ENCODE assay signal across 16 cellular contexts in genomic region chr9:94905606-94906005, GRCh38.
DNase-seq lines count a peak whose midpoint lies in the region; ATAC-seq and TF ChIP-seq lines count a peak whose summit lies in the region.
"Had no signal": no experiment of that assay in that cellular context is flagged by ENCODE, and none has a peak within 500 bp of the region (broad histone marks: within the 10 kb centered on the region; RNA-seq: fewer than 3 reads in every experiment).

No MANE protein-coding gene starts in this region.

- no TSS peak for BruUV-seq in IMR-90 (replicated peaks; lab: Mats Ljungman, UMichigan)

- peaks cover 0 to 25% of the 10 kb centered on the region in 2 experiments; a peak in 2 of 4 replicates for H3K79me1 ChIP-seq in IMR-90 (ENCODE audit: low read depth in 1 of 2, low read length in 2 of 2)

- H2BK5ac ChIP-seq in IMR-90 (ENCODE audit: low read depth, low read length, poor library complexity, severe bottlenecking), result no peak overlapping the region

- no peak overlapping the region for H4K5ac ChIP-seq in IMR-90 (ENCODE audit: low read depth, low read length)

- TF ChIP-seq RAD21 in IMR-90 (IDR thresholded peaks at IDR 0.05; ENCODE audit: low read length), result no peak

- H3K27ac ChIP-seq in IMR-90 (ENCODE audit: insufficient read depth, low read length) (no peak overlapping the region), dorsolateral prefrontal cortex (peak overlapping the region; percentile 45 to 100 (median 93))
- H3K27ac ChIP-seq: SK-N-MC had no signal

- no peak for ATAC-seq in IMR-90 (ENCODE audit: low read depth)
- ATAC-seq: PC-3 had no signal

- peak overlapping the region; percentile 26; the same call in 1 of the 2 replicates for H3K18ac ChIP-seq in IMR-90 (ENCODE audit: low read depth, low read length)

- no peak for TF ChIP-seq POLR2A in IMR-90 (IDR thresholded peaks at IDR 0.05; ENCODE audit: low read depth, low read length)

- peak overlapping the region; percentile 81; the same call in 1 of the 2 replicates for H2AK5ac ChIP-seq in IMR-90 (ENCODE audit: low read depth, low read length)

- no CpG with 5 or more reads among the region's 2 CpGs for WGBS in IMR-90 (ENCODE audit: extremely low coverage in 2 of 2, insufficient read length in 1 of 2), 2 experiments

- H3K4me1 ChIP-seq in BE2C, result peaks cover 51% of the 10 kb centered on the region
- H3K4me1 ChIP-seq in IMR-90 (ENCODE audit: control insufficient read depth, insufficient read depth, low read length), result peaks cover 16% of the 10 kb centered on the region

- POLR2A ChIA-PET in IMR-90 (lab: Charles Lee; ENCODE audit: unreplicated experiment), result no interaction called here

- intact Hi-C loops in IMR-90 (cut with micrococcal nuclease), result no loop called here
- intact Hi-C loops in dorsolateral prefrontal cortex (cut with DNase I), result loop anchor here in 1 of 2 donors (5.0 kb wide), 1 partner anchor 222 kb away; no protein-coding TSS in a partner anchor

- peaks cover 19% of the 10 kb centered on the region; the same call in 1 of the 2 replicates for H3K9me1 ChIP-seq in IMR-90 (ENCODE audit: insufficient read depth, low read length)

- no peaks in the 10 kb centered on the region for H3K9me3 ChIP-seq in BE2C
- no peaks in the 10 kb centered on the region for H3K9me3 ChIP-seq in IMR-90 (ENCODE audit: control insufficient read depth, insufficient read depth, low read length)

- dilution Hi-C loops in IMR-90 (cut with HindIII; ENCODE audit: low sequenced_read_pairs, unreplicated experiment), result no loop called here

- H2BK120ac ChIP-seq in IMR-90 (ENCODE audit: low read depth, low read length), result no peak overlapping the region

- no peak for TF ChIP-seq CTCF in BE2C (IDR thresholded peaks at IDR 0.05; ENCODE audit: low read depth, low read length)
- TF ChIP-seq CTCF in IMR-90 (conservative IDR thresholded peaks at IDR 0.05; ENCODE audit: low read depth, low read length), result no peak
- no peak for TF ChIP-seq CTCF in dorsolateral prefrontal cortex (IDR thresholded peaks at IDR 0.05 in 54 of 56, conservative IDR thresholded peaks at IDR 0.05 in 2 of 56; ENCODE audit: low read depth in 1 of 56, partially characterized antibody in 56 of 56)

- H4K8ac ChIP-seq in IMR-90 (ENCODE audit: low read depth in 2 of 2, low read length in 2 of 2), result 0 out of 4 replicates have a peak overlapping the region, but pooled peaks of 1 of the 2 experiments have one; percentile 13

- 0 out of 2 replicates have a peak overlapping the region, but pooled peaks have one; percentile 17 for H3K23ac ChIP-seq in IMR-90 (ENCODE audit: low read depth, low read length)

- H3K36me3 ChIP-seq in BE2C (no peaks in the 10 kb centered on the region), IMR-90 (ENCODE audit: control insufficient read depth, insufficient read depth, low read length) (no peaks in the 10 kb centered on the region)

- H2AFZ ChIP-seq in IMR-90 (replicated peaks; ENCODE audit: low read length, poor library complexity), result no peak overlapping the region

- H3K4ac ChIP-seq in IMR-90 (ENCODE audit: low read depth, low read length), result peak overlapping the region; percentile 25; the same call in 1 of the 2 replicates

- DNase-seq in BE2C (peak; percentile 41), IMR-90 (no peak), dorsolateral prefrontal cortex (no peak), pons (ENCODE audit: low spot score) (peak; percentile 75), HK-2 (ENCODE audit: unreplicated experiment) (no peak), AG20443 (ENCODE audit: low spot score) (no peak), anterior cingulate cortex (lab: John Stamatoyannopoulos, UW) (no peak)
- DNase-seq: CD8-positive, alpha-beta memory T cell; DMS153; EL; MV-4-11; NCI-H1417 treated with DMSO at 0.1 percent for 48 hours; NCI-H2081; NCI-H226; PC-3 had no signal

- no peaks in the 10 kb centered on the region for H4K20me1 ChIP-seq in IMR-90 (ENCODE audit: insufficient read depth, low read length)

- H2BK15ac ChIP-seq in IMR-90 (ENCODE audit: low read depth, low read length), result no peak overlapping the region

- H3K9ac ChIP-seq in IMR-90 (ENCODE audit: low read depth, low read length), result no peak overlapping the region

- H3K27me3 ChIP-seq in BE2C (no peaks in the 10 kb centered on the region), IMR-90 (ENCODE audit: control insufficient read depth, insufficient read depth, low read length) (no peaks in the 10 kb centered on the region), dorsolateral prefrontal cortex (no peaks in the 10 kb centered on the region)

- CTCF ChIA-PET in IMR-90 (lab: Yijun Ruan, JAX), result interaction anchor here (0.6 to 1.1 kb wide), 2 partner anchors 9 to 26 kb away, joined by 3 to 7 read pairs; no protein-coding TSS in a partner anchor

- in situ Hi-C loops in IMR-90 (cut with MboI; ENCODE audit: low sequenced_read_pairs), result no loop called here

- 0 out of 2 replicates have a peak overlapping the region, but pooled peaks have one; percentile 50 for H2BK20ac ChIP-seq in IMR-90 (ENCODE audit: low read depth, low read length)

- H3K4me3 ChIP-seq in BE2C (ENCODE audit: low read depth, low read length), result no peak overlapping the region
- H3K4me3 ChIP-seq in IMR-90 (ENCODE audit: insufficient read depth, low read depth, low read length), result no peak overlapping the region
- peak overlapping the region in 15 of 59 donors; percentile 2 to 37 (median 19) for H3K4me3 ChIP-seq in dorsolateral prefrontal cortex
- H3K4me3 ChIP-seq: SK-N-MC had no signal

- H3K4me2 ChIP-seq in IMR-90 (ENCODE audit: low read depth, low read length), result no peak overlapping the region

- peak overlapping the region; percentile 5; the same call in 1 of the 2 replicates for H4K91ac ChIP-seq in IMR-90 (ENCODE audit: insufficient read depth, low read depth, low read length)

- H3K56ac ChIP-seq in IMR-90 (ENCODE audit: extremely low read depth, insufficient read depth, low read length), result no peak overlapping the region

- peak overlapping the region; percentile 26; the same call in 1 of the 2 replicates for H3K14ac ChIP-seq in IMR-90 (replicated peaks; ENCODE audit: low read depth, low read length)

- no peak overlapping the region for H2AK9ac ChIP-seq in IMR-90 (replicated peaks; ENCODE audit: low read depth, low read length, poor library complexity)

TF ChIP-seq in IMR-90, 13 proteins besides CTCF, POLR2A, EP300 and RAD21:
- TF ChIP-seq MAFK (IDR thresholded peaks at IDR 0.05; ENCODE audit: low read depth, low read length) (no peak), CHD1 (IDR thresholded peaks at IDR 0.05; ENCODE audit: low read depth, low read length) (no peak)

Comparison
In these comparisons a context has a peak if more than half of its experiments do, and no peak if none do; other contexts are left out.
1. DNase-seq: peak in BE2C (single experiment) and pons (single experiment); none in IMR-90 (single experiment), dorsolateral prefrontal cortex (0 of 10), HK-2 (single experiment), AG20443 (single experiment) and anterior cingulate cortex (0 of 58).